ENCODE assay signal across 31 cellular contexts in genomic region chr16:86787538-86787937, GRCh38.
"Had no signal": no experiment of that assay in that cellular context is flagged by ENCODE, and none has a peak within 500 bp of the region (broad histone marks: within the 10 kb centered on the region; RNA-seq: fewer than 3 reads in every experiment).

No MANE protein-coding gene starts in this region.

- H3K4me3 ChIP-seq: ascending aorta, breast epithelium, cardiac muscle cell, esophagus muscularis mucosa, gastroesophageal sphincter had no signal

- H3K27ac ChIP-seq: ascending aorta, breast epithelium, cardiac muscle cell, esophagus muscularis mucosa, foreskin keratinocyte, gastroesophageal sphincter, VCaP had no signal

- H3K9me3 ChIP-seq: ascending aorta, breast epithelium, esophagus muscularis mucosa, gastroesophageal sphincter had no signal

- H3K36me3 Mint-ChIP-seq: activated naive CD4-positive, alpha-beta T cell treated with anti-CD3 and anti-CD28 coated beads, Interleukin-2, amount 10 ng/mL, durations not matched to agents 7 days and 5 days; activated naive CD4-positive, alpha-beta T cell treated with anti-CD3 and anti-CD28 coated beads, Interleukin-2, amount 50 U/mL, for 72 hours; activated naive CD8-positive, alpha-beta T cell treated with anti-CD3 and anti-CD28 coated beads, Interleukin-2, amount 10 ng/mL, durations not matched to agents 7 days and 5 days; brain had no signal

- ATAC-seq: activated CD4-positive, CD25-positive, alpha-beta regulatory T cell treated with anti-CD3 and anti-CD28 coated beads, Interleukin-2, amount 50 U/mL, for 24 hours; activated CD8-positive, alpha-beta T cell treated with anti-CD3 and anti-CD28 coated beads for 36 hours; activated naive CD4-positive, alpha-beta T cell treated with anti-CD3 and anti-CD28 coated beads, Interleukin-2, amount 50 U/mL, for 72 hours; foreskin keratinocyte; gastroesophageal sphincter had no signal

- H3K9me3 Mint-ChIP-seq: activated B cell treated with CpG ODN at 0.5 μM for 24 hours; activated CD8-positive, alpha-beta T cell treated with anti-CD3 and anti-CD28 coated beads for 36 hours; activated naive CD4-positive, alpha-beta T cell treated with anti-CD3 and anti-CD28 coated beads, Interleukin-2, amount 10 ng/mL, durations not matched to agents 7 days and 5 days; activated naive CD4-positive, alpha-beta T cell treated with anti-CD3 and anti-CD28 coated beads, Interleukin-2, amount 50 U/mL, for 72 hours; activated naive CD8-positive, alpha-beta T cell treated with anti-CD3 and anti-CD28 coated beads, Interleukin-2, amount 10 ng/mL, durations not matched to agents 7 days and 5 days; activated T-helper 1 cell treated with anti-CD3 and anti-CD28 coated beads, Interleukin-12 subunit alpha, Interleukin-12 subunit beta, Interleukin-2, Interleukin-4 antibody, amounts not matched to agents 30 ng/mL and 10 ng/mL and 1 ng/mL, durations not matched to agents 14 hours and 24 hours and 36 hours; activated T-helper 2 cell treated with anti-CD3 and anti-CD28 coated beads, Interferon-gamma antibody, Interleukin-2, Interleukin-4, amounts not matched to agents 10 μg/mL and 5 μg/mL and 100 μg/mL, durations not matched to agents 14 hours and 24 hours and 36 hours; brain had no signal

- H3K4me1 Mint-ChIP-seq: activated B cell treated with CpG ODN at 0.5 μM for 24 hours; activated naive CD4-positive, alpha-beta T cell treated with anti-CD3 and anti-CD28 coated beads, Interleukin-2, amount 10 ng/mL, durations not matched to agents 7 days and 5 days; activated naive CD8-positive, alpha-beta T cell treated with anti-CD3 and anti-CD28 coated beads, Interleukin-2, amount 10 ng/mL, durations not matched to agents 7 days and 5 days had no signal

- H3K27ac Mint-ChIP-seq: activated B cell treated with CpG ODN at 0.5 μM for 24 hours; activated CD8-positive, alpha-beta T cell treated with anti-CD3 and anti-CD28 coated beads for 36 hours; activated naive CD4-positive, alpha-beta T cell treated with anti-CD3 and anti-CD28 coated beads, Interleukin-2, amount 10 ng/mL, durations not matched to agents 7 days and 5 days; activated naive CD8-positive, alpha-beta T cell treated with anti-CD3 and anti-CD28 coated beads, Interleukin-2, amount 10 ng/mL, durations not matched to agents 7 days and 5 days; activated T-helper 1 cell treated with anti-CD3 and anti-CD28 coated beads, Interleukin-12 subunit alpha, Interleukin-12 subunit beta, Interleukin-2, Interleukin-4 antibody, amounts not matched to agents 30 ng/mL and 10 ng/mL and 1 ng/mL, durations not matched to agents 14 hours and 24 hours and 36 hours; activated T-helper 2 cell treated with anti-CD3 and anti-CD28 coated beads, Interferon-gamma antibody, Interleukin-2, Interleukin-4, amounts not matched to agents 10 μg/mL and 5 μg/mL and 100 μg/mL, durations not matched to agents 14 hours and 24 hours and 36 hours had no signal

- H3K36me3 ChIP-seq: ascending aorta, breast epithelium, cardiac muscle cell, esophagus muscularis mucosa, gastroesophageal sphincter had no signal

- H3K27me3 ChIP-seq: ascending aorta, cardiac muscle cell had no signal

- DNase-seq: activated B cell treated with CpG ODN at 0.5 μM for 24 hours; activated CD4-positive, alpha-beta T cell treated with anti-CD3 and anti-CD28 coated beads for 48 hours; activated CD4-positive, alpha-beta T cell treated with anti-CD3 and anti-CD28 coated beads, Interleukin-2, amount 50 U/mL, for 1 hour; activated CD4-positive, alpha-beta T cell treated with anti-CD3 and anti-CD28 coated beads, Interleukin-2, amount 50 U/mL, for 48 hours; activated CD8-positive, alpha-beta memory T cell treated with anti-CD3 and anti-CD28 coated beads for 24 hours; activated CD8-positive, alpha-beta T cell treated with anti-CD3 and anti-CD28 coated beads for 36 hours; activated effector memory CD4-positive, alpha-beta T cell treated with anti-CD3 and anti-CD28 coated beads, Interleukin-2, amount 50 U/mL, for 16 hours; activated naive CD4-positive, alpha-beta T cell treated with anti-CD3 and anti-CD28 coated beads, Interleukin-2, amount 10 ng/mL, durations not matched to agents 7 days and 5 days; activated naive CD8-positive, alpha-beta T cell treated with anti-CD3 and anti-CD28 coated beads, Interleukin-2, amount 10 ng/mL, durations not matched to agents 7 days and 5 days; activated T-cell treated with anti-CD3 and anti-CD28 coated beads, Interleukin-2, amount 50 U/mL, for 1 hour; activated T-cell treated with anti-CD3 and anti-CD28 coated beads, Interleukin-2, amount 50 U/mL, for 48 hours; central memory CD4-positive, alpha-beta T cell; cerebellar nuclear complex; cortex of kidney; effector CD8-positive, alpha-beta T cell; erythroblast; foreskin keratinocyte; head of caudate nucleus; hippocampal formation; T-helper 2 cell had no signal

- H3K4me1 ChIP-seq: ascending aorta, foreskin keratinocyte had no signal

- H3K4me3 Mint-ChIP-seq: activated B cell treated with CpG ODN at 0.5 μM for 24 hours; activated CD8-positive, alpha-beta T cell treated with anti-CD3 and anti-CD28 coated beads for 36 hours; activated naive CD4-positive, alpha-beta T cell treated with anti-CD3 and anti-CD28 coated beads, Interleukin-2, amount 10 ng/mL, durations not matched to agents 7 days and 5 days; activated naive CD8-positive, alpha-beta T cell treated with anti-CD3 and anti-CD28 coated beads, Interleukin-2, amount 10 ng/mL, durations not matched to agents 7 days and 5 days; activated T-helper 1 cell treated with anti-CD3 and anti-CD28 coated beads, Interleukin-12 subunit alpha, Interleukin-12 subunit beta, Interleukin-2, Interleukin-4 antibody, amounts not matched to agents 30 ng/mL and 10 ng/mL and 1 ng/mL, durations not matched to agents 14 hours and 24 hours and 36 hours; brain had no signal
